11 cellular contexts compared by ENCODE assay signal in genomic region chr3:114880078-114880477, GRCh38.
DNase-seq lines count a peak whose midpoint lies in the region; ATAC-seq and TF ChIP-seq lines count a peak whose summit lies in the region.
"Had no signal": no experiment of that assay in that cellular context is flagged by ENCODE, and none has a peak within 500 bp of the region (broad histone marks: within the 10 kb centered on the region; RNA-seq: fewer than 3 reads in every experiment).

No MANE protein-coding gene starts in this region.

- H2BK120ac ChIP-seq in H9 (ENCODE audit: low read depth, low read length, poor library complexity, severe bottlenecking) = no peak overlapping the region

- no peak overlapping the region for H4K91ac ChIP-seq in H9 (ENCODE audit: insufficient read length, low read depth, low read length)

- no peaks in the 10 kb centered on the region for H3K36me3 ChIP-seq in brain microvascular endothelial cell (replicated peaks)

- no peak overlapping the region for H3K18ac ChIP-seq in H9 (ENCODE audit: insufficient read length, low read depth, low read length)

- no peak for ATAC-seq in HG02759 (IDR thresholded peaks at IDR 0.05; ENCODE audit: unreplicated experiment)

- no peak overlapping the region for H2AFZ ChIP-seq in H9 (ENCODE audit: low read length)

- no peak overlapping the region for H2AK5ac ChIP-seq in H9 (ENCODE audit: insufficient read length, low read length)

- no peak overlapping the region for H2BK20ac ChIP-seq in H9 (ENCODE audit: low read depth, low read length, poor library complexity, severe bottlenecking)

- H3K4me1 Mint-ChIP-seq in H9 (peaks cover 28 to 31% of the 10 kb centered on the region in 2 experiments), Calu3 (ENCODE audit: low read depth, unreplicated experiment) (no peaks in the 10 kb centered on the region)

- no peak overlapping the region for H3K14ac ChIP-seq in H9 (ENCODE audit: insufficient read depth, low read length)

- H3K4me3 Mint-ChIP-seq in H9 (no peak overlapping the region), Calu3 (ENCODE audit: low read depth, unreplicated experiment) (no peak overlapping the region)
- H3K4me3 Mint-ChIP-seq: activated CD8-positive, alpha-beta memory T cell treated with anti-CD3 and anti-CD28 coated beads, Interleukin-2, amount 10 ng/mL, durations not matched to agents 7 days and 5 days had no signal

- in situ Hi-C loops in brain microvascular endothelial cell (cut with HindIII; ENCODE audit: low pct_ligation_motif_present, low sequenced_read_pairs) = no loop called here

- no peak overlapping the region for H3K23ac ChIP-seq in H9 (ENCODE audit: insufficient read length, low read depth, low read length)

- H3K4me3 ChIP-seq in brain microvascular endothelial cell (ENCODE audit: low read depth, low read length) = no peak overlapping the region
- H3K4me3 ChIP-seq: skin epidermis had no signal

- H3K9me3 ChIP-seq in H9 (ENCODE audit: control insufficient read depth, low read depth, low read length) = no peaks in the 10 kb centered on the region

- H3K79me2 ChIP-seq in H9 (ENCODE audit: insufficient read depth, low read length) = no peaks in the 10 kb centered on the region

- no CpG with 5 or more reads among the region's 4 CpGs for WGBS in H9 (ENCODE audit: extremely low coverage, insufficient read length, low lambda C conversion rate)

- H3K27me3 ChIP-seq in brain microvascular endothelial cell (replicated peaks) (no peaks in the 10 kb centered on the region), H9 (ENCODE audit: insufficient read depth, low read length) (no peaks in the 10 kb centered on the region)

- H4K5ac ChIP-seq in H9 (ENCODE audit: insufficient read length, low read depth, low read length) = no peak overlapping the region

- H3K9me3 Mint-ChIP-seq in H9 (no peaks in the 10 kb centered on the region), Calu3 (ENCODE audit: low read depth, unreplicated experiment) (no peaks in the 10 kb centered on the region)

- no peak overlapping the region for H4K8ac ChIP-seq in H9 (replicated peaks; ENCODE audit: insufficient read length, low read depth, low read length)

- H3K27ac Mint-ChIP-seq in H9 (no peak overlapping the region), Calu3 (ENCODE audit: unreplicated experiment) (no peak overlapping the region)
- H3K27ac Mint-ChIP-seq: activated CD8-positive, alpha-beta memory T cell treated with anti-CD3 and anti-CD28 coated beads, Interleukin-2, amount 10 ng/mL, durations not matched to agents 7 days and 5 days had no signal

- H3K36me3 Mint-ChIP-seq in H9 (ENCODE audit: insufficient read depth in 1 of 3, low read depth in 3 of 3) (no peaks in the 10 kb centered on the region), Calu3 (ENCODE audit: insufficient read depth, unreplicated experiment) (no peaks in the 10 kb centered on the region)

- no peak for TF ChIP-seq CTCF in brain microvascular endothelial cell (IDR thresholded peaks at IDR 0.05; ENCODE audit: low read depth, low read length, missing control alignments)
- TF ChIP-seq CTCF in H9 (conservative IDR thresholded peaks at IDR 0.05) = no peak
- TF ChIP-seq CTCF in Calu3 (IDR thresholded peaks at IDR 0.05; ENCODE audit: unreplicated experiment) = no peak

- H3K27me3 Mint-ChIP-seq in H9 (ENCODE audit: low read depth) (no peaks in the 10 kb centered on the region), Calu3 (ENCODE audit: unreplicated experiment) (no peaks in the 10 kb centered on the region)
- H3K27me3 Mint-ChIP-seq: activated CD8-positive, alpha-beta memory T cell treated with anti-CD3 and anti-CD28 coated beads, Interleukin-2, amount 10 ng/mL, durations not matched to agents 7 days and 5 days had no signal

- no peak overlapping the region for H3T11ph ChIP-seq in H9 (ENCODE audit: low read length)

- H3K23me2 ChIP-seq in H9 (ENCODE audit: insufficient read length, low read depth, low read length, poor library complexity, severe bottlenecking) = no peaks in the 10 kb centered on the region

- no peak overlapping the region for H3K9ac ChIP-seq in H9 (ENCODE audit: extremely low read depth, insufficient read length, low read length)

- H3K4ac ChIP-seq in H9 (ENCODE audit: low read depth, low read length) = no peak overlapping the region

- H3K56ac ChIP-seq in H9 (ENCODE audit: insufficient read length, low read depth, low read length) = no peak overlapping the region

- DNase-seq in EH (ENCODE audit: low read depth) = peak; percentile 17
- DNase-seq in NCI-H2081 (lab: John Stamatoyannopoulos, UW) = peak; percentile 90 to 99
- DNase-seq in brain microvascular endothelial cell = peak; percentile 34
- DNase-seq in non-pigmented ciliary epithelial cell (ENCODE audit: low read depth) = peak; percentile 14
- no peak for DNase-seq in T1000 (lab: John Stamatoyannopoulos, UW)
- no peak for DNase-seq in H9
- DNase-seq in Calu3 = no peak
- DNase-seq: activated CD8-positive, alpha-beta memory T cell treated with anti-CD3 and anti-CD28 coated beads, Interleukin-2, amount 10 ng/mL, durations not matched to agents 7 days and 5 days; T-helper 9 cell had no signal

- CTCF ChIA-PET in Calu3 (lab: Charles Lee) = no interaction called here

- H3K27ac ChIP-seq in brain microvascular endothelial cell = no peak overlapping the region
- no peak overlapping the region for H3K27ac ChIP-seq in H9 (ENCODE audit: insufficient read length, low read depth, low read length)

- H3K4me2 ChIP-seq in H9 (ENCODE audit: insufficient read depth, insufficient read length, low read length) = no peak overlapping the region

- H2BK5ac ChIP-seq in H9 (ENCODE audit: insufficient read length, low read length) = no peak overlapping the region

- no peaks in the 10 kb centered on the region for H3K4me1 ChIP-seq in H9 (ENCODE audit: insufficient read depth, low read length)

- H4K20me1 ChIP-seq in H9 (ENCODE audit: control insufficient read depth, insufficient read depth, insufficient read length) = no peaks in the 10 kb centered on the region

- no TSS peak for BruUV-seq in Calu3 (replicated peaks; lab: Mats Ljungman, UMichigan)

- no peak overlapping the region for H2BK15ac ChIP-seq in H9 (ENCODE audit: low read depth, low read length)

- H2BK12ac ChIP-seq in H9 (ENCODE audit: insufficient read length, low read depth, low read length) = no peak overlapping the region

- intact Hi-C loops in Calu3 (cut with micrococcal nuclease; ENCODE audit: unreplicated experiment) = no loop called here

- no peaks in the 10 kb centered on the region for H3K79me1 ChIP-seq in H9 (ENCODE audit: insufficient read depth, low read depth, low read length, poor library complexity, severe bottlenecking)

Comparison
In these comparisons a context has a peak if more than half of its experiments do, and no peak if none do; other contexts are left out.
1. DNase-seq: peak in EH (single experiment), NCI-H2081 (2 of 2), brain microvascular endothelial cell (single experiment) and non-pigmented ciliary epithelial cell (single experiment); none in T1000 (single experiment), H9 (single experiment) and Calu3 (single experiment).